14 cellular contexts compared by ENCODE assay signal in genomic region chr7:151025924-151026671, GRCh38. TPM values are rescaled to one million over a fixed set of nuclear protein-coding genes. Genes with fewer than 3 reads are reported as not detected.
A peak's percentile ranks its signal among the peaks of the same experiment; 100 is the strongest.
DNase-seq lines count a peak whose midpoint lies in the region; ATAC-seq and TF ChIP-seq lines count a peak whose summit lies in the region.
"Had no signal": no experiment of that assay in that cellular context is flagged by ENCODE, and none has a peak within 500 bp of the region (broad histone marks: within the 10 kb centered on the region; RNA-seq: fewer than 3 reads in every experiment).

No MANE protein-coding gene starts in this region.

- H3K27me3 Mint-ChIP-seq in activated CD4-positive, alpha-beta T cell treated with anti-CD3 and anti-CD28 coated beads, Interleukin-2, amount 10 ng/mL, durations not matched to agents 7 days and 5 days, result peaks cover 4% of the 10 kb centered on the region

- H3K36me3 Mint-ChIP-seq in activated CD4-positive, alpha-beta T cell treated with anti-CD3 and anti-CD28 coated beads, Interleukin-2, amount 10 ng/mL, durations not matched to agents 7 days and 5 days (ENCODE audit: low read depth), result peaks cover 2% of the 10 kb centered on the region

- peak overlapping the region; percentile 4 for H2BK5ac ChIP-seq in trophoblast cell (ENCODE audit: low read depth, low read length, poor library complexity)

- peak overlapping the region; percentile 12 for H4K8ac ChIP-seq in trophoblast cell (ENCODE audit: low read depth, low read length)

- peaks cover 19% of the 10 kb centered on the region; the same call in 1 of the 2 replicates for H3F3A ChIP-seq in PC-9 (ENCODE audit: insufficient read depth, low read depth)

- peak overlapping the region; percentile 17 for H4K91ac ChIP-seq in trophoblast cell (ENCODE audit: low read depth, low read length)

- H3K9me3 ChIP-seq in PC-9 (ENCODE audit: insufficient read depth, low read depth), result no peaks in the 10 kb centered on the region
- no peaks in the 10 kb centered on the region for H3K9me3 ChIP-seq in trophoblast cell (ENCODE audit: insufficient read depth, low read depth, low read length)
- H3K9me3 ChIP-seq: transverse colon had no signal

- H3K4me3 Mint-ChIP-seq in activated CD4-positive, alpha-beta T cell treated with anti-CD3 and anti-CD28 coated beads, Interleukin-2, amount 10 ng/mL, durations not matched to agents 7 days and 5 days, result no peak overlapping the region
- H3K4me3 Mint-ChIP-seq: nephron progenitor cell had no signal

- WGBS in trophoblast cell (ENCODE audit: extremely low coverage, insufficient coverage, insufficient read length), result no CpG with 5 or more reads among the region's 4 CpGs

- ATAC-seq in esophagus mucosa (peak; percentile 51), HG02763 (IDR thresholded peaks at IDR 0.05; ENCODE audit: unreplicated experiment) (no peak), GM21737 (IDR thresholded peaks at IDR 0.05; ENCODE audit: unreplicated experiment) (no peak)

- H3K4me2 ChIP-seq in PC-9, result peak overlapping the region; percentile 44
- H3K4me2 ChIP-seq in trophoblast cell (ENCODE audit: low read length), result peak overlapping the region; percentile 29

- H3K9me3 Mint-ChIP-seq in activated CD4-positive, alpha-beta T cell treated with anti-CD3 and anti-CD28 coated beads, Interleukin-2, amount 10 ng/mL, durations not matched to agents 7 days and 5 days, result no peaks in the 10 kb centered on the region
- H3K9me3 Mint-ChIP-seq: nephron progenitor cell had no signal

- TF ChIP-seq CTCF in PC-9 (conservative IDR thresholded peaks at IDR 0.05), result no peak

- CTCF ChIA-PET in activated CD4-positive, alpha-beta T cell treated with anti-CD3 and anti-CD28 coated beads, Interleukin-2, amount 10 ng/mL, durations not matched to agents 7 days and 5 days (lab: Charles Lee), result interaction anchor here (0.6 to 3.2 kb wide), 6 partner anchors 8 to 81 kb away, joined by 3 to 35 read pairs (median 4); no protein-coding TSS in a partner anchor
- CTCF ChIA-PET in PC-9 (lab: Charles Lee), result interaction anchor here (0.5 kb wide), 1 partner anchor 152 kb away, joined by 3 read pairs; no protein-coding TSS in a partner anchor

- H3K27ac ChIP-seq in PC-9 (peak overlapping the region; percentile 59), trophoblast cell (ENCODE audit: low read depth, low read length) (peak overlapping the region; percentile 91)
- H3K27ac ChIP-seq: transverse colon had no signal

- H3K4me1 Mint-ChIP-seq in activated CD4-positive, alpha-beta T cell treated with anti-CD3 and anti-CD28 coated beads, Interleukin-2, amount 10 ng/mL, durations not matched to agents 7 days and 5 days, result peaks cover 28% of the 10 kb centered on the region

- intact Hi-C loops in PC-9 (cut with micrococcal nuclease; ENCODE audit: unreplicated experiment), result loop anchor here (5.0 kb wide), 3 partner anchors 124 to 704 kb away; partner anchors contain the start of genes ACTR3C and LRRC61

- peak overlapping the region; percentile 18 for H3K14ac ChIP-seq in trophoblast cell (ENCODE audit: low read length)

- H3K36me3 ChIP-seq in PC-9 (ENCODE audit: low read depth), result no peaks in the 10 kb centered on the region
- no peaks in the 10 kb centered on the region for H3K36me3 ChIP-seq in trophoblast cell (ENCODE audit: control insufficient read depth in 1 of 2, insufficient read depth in 2 of 2, low read length in 2 of 2)
- H3K36me3 ChIP-seq: transverse colon had no signal

- H3K9me2 ChIP-seq in PC-9 (ENCODE audit: insufficient read depth), result no peaks in the 10 kb centered on the region

- H2BK120ac ChIP-seq in trophoblast cell (ENCODE audit: insufficient read depth, low read length, poor library complexity), result peak overlapping the region; percentile 7

- no peak overlapping the region for H3K9ac ChIP-seq in trophoblast cell (ENCODE audit: low read length)

- no peak for DNase-seq in activated CD4-positive, alpha-beta T cell treated with anti-CD3 and anti-CD28 coated beads, Interleukin-2, amount 10 ng/mL, durations not matched to agents 7 days and 5 days
- DNase-seq in activated CD4-positive, alpha-beta T cell treated with anti-CD3 and anti-CD28 coated beads, Interleukin-2, amount 50 U/mL, for 48 hours, result no peak
- DNase-seq in PC-9 (peak; percentile 73 to 98), trophoblast cell (peak; percentile 96 to 97), NCI-H187 (lab: John Stamatoyannopoulos, UW) (no peak)
- DNase-seq: caudate nucleus, NCI-H345, nephron progenitor cell, SIG-M5, transverse colon had no signal

- H2BK12ac ChIP-seq in trophoblast cell (ENCODE audit: low read length), result peak overlapping the region; percentile 54

- H3K27me3 ChIP-seq in PC-9 (ENCODE audit: insufficient read depth, low read depth) (no peaks in the 10 kb centered on the region), trophoblast cell (ENCODE audit: insufficient read depth, low read length) (no peaks in the 10 kb centered on the region)

- H3K4me1 ChIP-seq in PC-9 (replicated peaks; ENCODE audit: insufficient read depth) (peaks cover 55% of the 10 kb centered on the region), trophoblast cell (ENCODE audit: control insufficient read depth in 1 of 2, insufficient read depth in 2 of 2, low read length in 2 of 2) (peaks cover 17 to 22% of the 10 kb centered on the region in 2 experiments)

- H2AK5ac ChIP-seq in trophoblast cell (ENCODE audit: low read length), result no peak overlapping the region

- H4K20me1 ChIP-seq in PC-9 (ENCODE audit: insufficient read depth), result no peaks in the 10 kb centered on the region

- peaks cover 27% of the 10 kb centered on the region for H3K79me1 ChIP-seq in trophoblast cell (ENCODE audit: low read length)

- H2AFZ ChIP-seq in PC-9, result no peak overlapping the region
- H2AFZ ChIP-seq in trophoblast cell (ENCODE audit: insufficient read depth, low read length, poor library complexity), result no peak overlapping the region

- H4K12ac ChIP-seq in trophoblast cell (ENCODE audit: low read depth, low read length), result no peak overlapping the region

- H3K4me3 ChIP-seq in PC-9, result no peak overlapping the region
- H3K4me3 ChIP-seq in trophoblast cell (ENCODE audit: low read depth, low read length), result no peak overlapping the region
- H3K4me3 ChIP-seq: transverse colon had no signal

- H3K79me2 ChIP-seq in PC-9 (ENCODE audit: low read depth) (peaks cover 21% of the 10 kb centered on the region), trophoblast cell (ENCODE audit: control insufficient read depth, insufficient read depth, low read length, poor library complexity) (peaks cover 2% of the 10 kb centered on the region)

- H3K23ac ChIP-seq in trophoblast cell (ENCODE audit: low read length), result no peak overlapping the region

- peak overlapping the region; percentile 5 for H3K18ac ChIP-seq in trophoblast cell (ENCODE audit: low read length)

- no peak overlapping the region for H3K4ac ChIP-seq in trophoblast cell (ENCODE audit: low read depth, low read length)

- no TSS peak for BruUV-seq in PC-9 (replicated peaks; lab: Mats Ljungman, UMichigan)

- peak overlapping the region; percentile 96 for H3K27ac Mint-ChIP-seq in activated CD4-positive, alpha-beta T cell treated with anti-CD3 and anti-CD28 coated beads, Interleukin-2, amount 10 ng/mL, durations not matched to agents 7 days and 5 days
- H3K27ac Mint-ChIP-seq: nephron progenitor cell had no signal

- POLR2A ChIA-PET in activated CD4-positive, alpha-beta T cell treated with anti-CD3 and anti-CD28 coated beads, Interleukin-2, amount 10 ng/mL, durations not matched to agents 7 days and 5 days (lab: Charles Lee), result no interaction called here
- POLR2A ChIA-PET in PC-9 (lab: Charles Lee; ENCODE audit: unreplicated experiment), result interaction anchor here (0.6 to 0.7 kb wide), 2 partner anchors 36 to 1172 kb away, joined by 7 to 8 read pairs; no protein-coding TSS in a partner anchor

RNA-seq across cellular contexts. Expression of gene ATG9B, which starts 1.8 kb away (rescaled TPM):
- total RNA-seq in activated CD4-positive, alpha-beta T cell treated with anti-CD3 and anti-CD28 coated beads, Interleukin-2, amount 10 ng/mL, durations not matched to agents 7 days and 5 days, result 10 to 100 TPM; 12.1 to 12.3 TPM
- total RNA-seq in PC-9 (2021) (9.7 and 13.7 TPM in 2 replicates), esophagus mucosa (16.7 TPM)
- polyA plus RNA-seq in trophoblast cell (2013), result 27.9 and 32.3 TPM in 2 replicates
- total RNA-seq: skeletal muscle tissue had no signal

RNA-seq across cellular contexts. Expression of gene ABCB8, which starts 2.2 kb away (rescaled TPM):
- total RNA-seq in activated CD4-positive, alpha-beta T cell treated with anti-CD3 and anti-CD28 coated beads, Interleukin-2, amount 10 ng/mL, durations not matched to agents 7 days and 5 days, result 10 to 100 TPM; 57.5 to 67.8 TPM
- total RNA-seq in PC-9 (2021) (51.8 and 61.9 TPM in 2 replicates), esophagus mucosa (25.1 TPM)
- 21.2 and 23.5 TPM in 2 replicates for polyA plus RNA-seq in trophoblast cell (2013)

RNA-seq across cellular contexts. Expression of gene ASIC3, which starts 22.2 kb away (rescaled TPM):
- 1 to 10 TPM; 6.0 to 8.3 TPM for total RNA-seq in activated CD4-positive, alpha-beta T cell treated with anti-CD3 and anti-CD28 coated beads, Interleukin-2, amount 10 ng/mL, durations not matched to agents 7 days and 5 days
- 7.6 and 10.5 TPM in 2 replicates for total RNA-seq in PC-9 (2021)
- 0.52 TPM for total RNA-seq in esophagus mucosa
- 7.7 and 7.9 TPM in 2 replicates for polyA plus RNA-seq in trophoblast cell (2013)
- total RNA-seq: skeletal muscle tissue had no signal

RNA-seq across cellular contexts. Expression of gene CDK5, which starts 31.6 kb away (rescaled TPM):
- 10 to 100 TPM; 26.0 to 26.9 TPM for total RNA-seq in activated CD4-positive, alpha-beta T cell treated with anti-CD3 and anti-CD28 coated beads, Interleukin-2, amount 10 ng/mL, durations not matched to agents 7 days and 5 days
- total RNA-seq in PC-9 (2021) (45.7 and 58.4 TPM in 2 replicates), esophagus mucosa (11.4 TPM)
- polyA plus RNA-seq in trophoblast cell (2013), result 22.3 and 22.9 TPM in 2 replicates

RNA-seq across cellular contexts. Expression of gene SLC4A2, which starts 33.3 kb away (rescaled TPM):
- total RNA-seq in activated CD4-positive, alpha-beta T cell treated with anti-CD3 and anti-CD28 coated beads, Interleukin-2, amount 10 ng/mL, durations not matched to agents 7 days and 5 days, result 100 to 1,000 TPM; 106 to 114 TPM
- 199 and 245 TPM in 2 replicates for total RNA-seq in PC-9 (2021)
- 35.9 TPM for total RNA-seq in esophagus mucosa
- polyA plus RNA-seq in trophoblast cell (2013), result 225 and 252 TPM in 2 replicates

Comparison
In these comparisons a context has a peak if more than half of its experiments do, and no peak if none do; other contexts are left out.
1. DNase-seq: peak in PC-9 (2 of 2) and trophoblast cell (2 of 2); none in activated CD4-positive, alpha-beta T cell treated with anti-CD3 and anti-CD28 coated beads, Interleukin-2, amount 10 ng/mL, durations not matched to agents 7 days and 5 days (single experiment), activated CD4-positive, alpha-beta T cell treated with anti-CD3 and anti-CD28 coated beads, Interleukin-2, amount 50 U/mL, for 48 hours (0 of 2) and NCI-H187 (0 of 2).